25 cellular contexts compared by ENCODE assay signal in genomic region chr3:165919284-165919683, GRCh38.
"Had no signal": no experiment of that assay in that cellular context is flagged by ENCODE, and none has a peak within 500 bp of the region (broad histone marks: within the 10 kb centered on the region; RNA-seq: fewer than 3 reads in every experiment).

No MANE protein-coding gene starts in this region.

- H3K4me3 ChIP-seq: heart left ventricle, left lung, lower lobe of right lung, transverse colon had no signal

- H3K4me1 Mint-ChIP-seq: activated CD4-positive, alpha-beta memory T cell treated with anti-CD3 and anti-CD28 coated beads, Interleukin-2, amount 10 ng/mL, durations not matched to agents 7 days and 5 days; activated CD4-positive, alpha-beta T cell treated with anti-CD3 and anti-CD28 coated beads, Interleukin-2, amount 10 ng/mL, durations not matched to agents 7 days and 5 days; activated naive CD4-positive, alpha-beta T cell treated with anti-CD3 and anti-CD28 coated beads, Interleukin-2, amount 50 U/mL, for 24 hours; activated naive CD8-positive, alpha-beta T cell treated with anti-CD3 and anti-CD28 coated beads, Interleukin-2, amount 50 U/mL, for 24 hours; natural killer cell had no signal

- H3K36me3 Mint-ChIP-seq: activated naive CD4-positive, alpha-beta T cell treated with anti-CD3 and anti-CD28 coated beads, Interleukin-2, amount 50 U/mL, for 24 hours; natural killer cell had no signal

- DNase-seq: activated CD4-positive, alpha-beta memory T cell treated with anti-CD3 and anti-CD28 coated beads, Interleukin-2, amount 10 ng/mL, durations not matched to agents 7 days and 5 days; activated CD4-positive, alpha-beta T cell treated with anti-CD3 and anti-CD28 coated beads for 1 hour; activated CD4-positive, alpha-beta T cell treated with anti-CD3 and anti-CD28 coated beads, Interleukin-2, amount 10 ng/mL, durations not matched to agents 7 days and 5 days; activated CD8-positive, alpha-beta memory T cell treated with anti-CD3 and anti-CD28 coated beads, Interleukin-2, amount 50 U/mL, for 48 hours; activated naive CD8-positive, alpha-beta T cell treated with anti-CD3 and anti-CD28 coated beads, Interleukin-2, amount 50 U/mL, for 24 hours; activated T-cell treated with anti-CD3 and anti-CD28 coated beads, Interleukin-2, amount 50 U/mL, for 24 hours; amygdala; caudate nucleus; foreskin fibroblast; heart left ventricle; kidney glomerular epithelial cell; lower lobe of right lung; mesendoderm; natural killer cell; stimulated activated CD4-positive, alpha-beta T cell treated with anti-CD3 and anti-CD28 coated beads, Interleukin-15, amount 100 ng/mL, for 24 hours; stimulated activated naive CD4-positive, alpha-beta T cell treated with Interleukin-2 at 50 U/mL for 16 hours; T1000; transverse colon had no signal

- ATAC-seq: activated naive CD8-positive, alpha-beta T cell treated with anti-CD3 and anti-CD28 coated beads, Interleukin-2, amount 50 U/mL, for 24 hours; esophagus mucosa; heart left ventricle; left lung; lower lobe of right lung; natural killer cell; right cardiac atrium; WTC11 had no signal

- H3K9me3 ChIP-seq: lower lobe of right lung, transverse colon had no signal

- H3K4me3 Mint-ChIP-seq: activated CD4-positive, alpha-beta memory T cell treated with anti-CD3 and anti-CD28 coated beads, Interleukin-2, amount 10 ng/mL, durations not matched to agents 7 days and 5 days; activated CD4-positive, alpha-beta T cell treated with anti-CD3 and anti-CD28 coated beads, Interleukin-2, amount 10 ng/mL, durations not matched to agents 7 days and 5 days; activated naive CD4-positive, alpha-beta T cell treated with anti-CD3 and anti-CD28 coated beads, Interleukin-2, amount 50 U/mL, for 24 hours; activated naive CD8-positive, alpha-beta T cell treated with anti-CD3 and anti-CD28 coated beads, Interleukin-2, amount 50 U/mL, for 24 hours; activated T-cell treated with anti-CD3 and anti-CD28 coated beads, Interleukin-2, amount 50 U/mL, for 24 hours; natural killer cell; T-helper 1 cell treated with Interleukin-12 subunit alpha and Interleukin-12 subunit beta and Interleukin-4 antibody, amounts not matched to agents 30 μg/mL and 1 μg/mL, for 36 hours; WTC11 had no signal

- H3K27ac Mint-ChIP-seq: activated CD4-positive, alpha-beta memory T cell treated with anti-CD3 and anti-CD28 coated beads, Interleukin-2, amount 10 ng/mL, durations not matched to agents 7 days and 5 days; activated CD4-positive, alpha-beta T cell treated with anti-CD3 and anti-CD28 coated beads, Interleukin-2, amount 10 ng/mL, durations not matched to agents 7 days and 5 days; activated naive CD4-positive, alpha-beta T cell treated with anti-CD3 and anti-CD28 coated beads, Interleukin-2, amount 50 U/mL, for 24 hours; activated naive CD8-positive, alpha-beta T cell treated with anti-CD3 and anti-CD28 coated beads, Interleukin-2, amount 50 U/mL, for 24 hours; activated T-cell treated with anti-CD3 and anti-CD28 coated beads, Interleukin-2, amount 50 U/mL, for 24 hours; natural killer cell; T-helper 1 cell treated with Interleukin-12 subunit alpha and Interleukin-12 subunit beta and Interleukin-4 antibody, amounts not matched to agents 30 μg/mL and 1 μg/mL, for 36 hours; WTC11 had no signal

- H3K27ac ChIP-seq: heart left ventricle, left lung, lower lobe of right lung, transverse colon had no signal

- H3K4me1 ChIP-seq: heart left ventricle, left lung, lower lobe of right lung, transverse colon had no signal

- FAIRE-seq: urothelium cell line had no signal

- H3K27me3 Mint-ChIP-seq: activated CD4-positive, alpha-beta memory T cell treated with anti-CD3 and anti-CD28 coated beads, Interleukin-2, amount 10 ng/mL, durations not matched to agents 7 days and 5 days; activated CD4-positive, alpha-beta T cell treated with anti-CD3 and anti-CD28 coated beads, Interleukin-2, amount 10 ng/mL, durations not matched to agents 7 days and 5 days; activated naive CD4-positive, alpha-beta T cell treated with anti-CD3 and anti-CD28 coated beads, Interleukin-2, amount 50 U/mL, for 24 hours; activated naive CD8-positive, alpha-beta T cell treated with anti-CD3 and anti-CD28 coated beads, Interleukin-2, amount 50 U/mL, for 24 hours; activated T-cell treated with anti-CD3 and anti-CD28 coated beads, Interleukin-2, amount 50 U/mL, for 24 hours had no signal

- H3K36me3 ChIP-seq: heart left ventricle, left lung, lower lobe of right lung, transverse colon had no signal

- H3K27me3 ChIP-seq: heart left ventricle, left lung, transverse colon had no signal
